Comparison of ENCODE assay signal across 19 cellular contexts in genomic region chr19:4448147-4448985, GRCh38. TPM values are rescaled to one million over a fixed set of nuclear protein-coding genes. Genes with fewer than 3 reads are reported as not detected.
DNase-seq lines count a peak whose midpoint lies in the region; TF ChIP-seq lines count a peak whose summit lies in the region.
"Had no signal": no experiment of that assay in that cellular context is flagged by ENCODE, and none has a peak within 500 bp of the region (broad histone marks: within the 10 kb centered on the region; RNA-seq: fewer than 3 reads in every experiment).

No MANE protein-coding gene starts in this region.

- H2BK15ac ChIP-seq in mesendoderm (replicated peaks; ENCODE audit: low read depth): no peak overlapping the region

- H4K8ac ChIP-seq in mesendoderm (ENCODE audit: low read depth, low read length): no peak overlapping the region

- no peak overlapping the region for H3K18ac ChIP-seq in mesendoderm (ENCODE audit: low read length)

- H4K5ac ChIP-seq in mesendoderm (ENCODE audit: low read length): no peak overlapping the region

- no peak overlapping the region for H3K4me2 ChIP-seq in mesendoderm (ENCODE audit: low read length)

- no peaks in the 10 kb centered on the region for H3K79me2 ChIP-seq in mesendoderm (ENCODE audit: control insufficient read depth, insufficient read depth, low read length)

- no peak overlapping the region for H3K23ac ChIP-seq in mesendoderm (ENCODE audit: low read length)

- H3K4me1 ChIP-seq in ascending aorta (peaks cover 0 to 12% of the 10 kb centered on the region in 2 donors), skeletal muscle tissue (ENCODE audit: control insufficient read depth in 3 of 3, insufficient read depth in 3 of 3, low read length in 3 of 3) (peaks cover 12 to 23% (median 17%) of the 10 kb centered on the region in 3 donors), mesendoderm (ENCODE audit: control insufficient read depth, low read depth, low read length) (no peaks in the 10 kb centered on the region), thyroid gland (no peaks in the 10 kb centered on the region)
- H3K4me1 ChIP-seq: colonic mucosa, lower lobe of right lung had no signal

- H3K4ac ChIP-seq in mesendoderm (ENCODE audit: low read depth, low read length): no peak overlapping the region

- no peak overlapping the region for H2AK5ac ChIP-seq in mesendoderm (ENCODE audit: low read length)

- no peak for TF ChIP-seq CTCF in ascending aorta (IDR thresholded peaks at IDR 0.05)
- TF ChIP-seq CTCF in thyroid gland (IDR thresholded peaks at IDR 0.05): no peak

- peak; percentile 53 for DNase-seq in H7
- DNase-seq in ascending aorta (ENCODE audit: low spot score in 2 of 2): no peak
- peak; percentile 5 for DNase-seq in iPS-NIHi11 (ENCODE audit: low spot score)
- DNase-seq in stimulated activated CD4-positive, alpha-beta T cell treated with anti-CD3 and anti-CD28 coated beads, Interleukin-4, amount 100 ng/mL, for 4 hours: no peak
- DNase-seq in mesendoderm: no peak
- no peak for DNase-seq in thyroid gland
- DNase-seq in SIG-M5 (lab: John Stamatoyannopoulos, UW): no peak
- DNase-seq: activated CD4-positive, alpha-beta T cell treated with anti-CD3 and anti-CD28 coated beads, Interleukin-2, amount 10 ng/mL, durations not matched to agents 24 days and 14 days; activated CD8-positive, alpha-beta memory T cell treated with anti-CD3 and anti-CD28 coated beads, Interleukin-2, amount 50 U/mL, for 48 hours; activated gamma-delta T cell treated with Interleukin-2 at 50 U/mL for 16 hours; colonic mucosa; COR-L47; lower lobe of right lung; MV-4-11; NCI-H2029 treated with DMSO at 0.1 percent for 48 hours; stimulated activated CD4-positive, alpha-beta T cell treated with anti-CD3 and anti-CD28 coated beads, Interleukin-12 subunit alpha, Interleukin-12 subunit beta, amount 100 ng/mL, for 4 hours had no signal

- H2BK120ac ChIP-seq in mesendoderm (ENCODE audit: low read depth, low read length): no peak overlapping the region

- no CpG with 5 or more reads among the region's 30 CpGs for WGBS in mesendoderm (ENCODE audit: extremely low coverage, insufficient coverage, low lambda C conversion rate)
- WGBS in thyroid gland, 2 donors: 89 to 94% methylated on average over 22 to 28 of the region's 30 CpGs

- TF ChIP-seq POLR2A in thyroid gland (IDR thresholded peaks at IDR 0.05): no peak

- H3K9ac ChIP-seq in skeletal muscle tissue (ENCODE audit: low read depth in 1 of 3, low read length in 3 of 3): peak overlapping the region in 1 of 3 donors; percentile 66
- no peak overlapping the region for H3K9ac ChIP-seq in mesendoderm (ENCODE audit: low read length)

- H3K27ac ChIP-seq in ascending aorta: peak overlapping the region; percentile 55 to 59
- H3K27ac ChIP-seq in skeletal muscle tissue (ENCODE audit: low read depth, low read length): peak overlapping the region; percentile 75
- H3K27ac ChIP-seq in mesendoderm (ENCODE audit: low read depth, low read length): no peak overlapping the region
- H3K27ac ChIP-seq in thyroid gland: no peak overlapping the region
- H3K27ac ChIP-seq: colonic mucosa, epithelial cell of prostate, HL-60, lower lobe of right lung had no signal

- H3K27me3 ChIP-seq in H7 (ENCODE audit: control insufficient read depth, insufficient read depth, low read length): no peaks in the 10 kb centered on the region
- H3K27me3 ChIP-seq in ascending aorta: no peaks in the 10 kb centered on the region
- no peaks in the 10 kb centered on the region for H3K27me3 ChIP-seq in skeletal muscle tissue (ENCODE audit: control insufficient read depth in 3 of 3, insufficient read depth in 3 of 3, low read length in 3 of 3)
- H3K27me3 ChIP-seq in mesendoderm (ENCODE audit: insufficient read depth, low read length, poor library complexity): no peaks in the 10 kb centered on the region
- H3K27me3 ChIP-seq in thyroid gland: no peaks in the 10 kb centered on the region
- H3K27me3 ChIP-seq: colonic mucosa had no signal

- H3K56ac ChIP-seq in mesendoderm (ENCODE audit: low read length): no peak overlapping the region

- H2BK5ac ChIP-seq in mesendoderm (ENCODE audit: low read length): no peak overlapping the region

- intact Hi-C loops in ascending aorta (cut with DNase I) (no loop called here), thyroid gland (cut with DNase I) (no loop called here)

- H3K4me3 ChIP-seq in H7 (ENCODE audit: insufficient read depth, low read depth, low read length): no peak overlapping the region
- no peak overlapping the region for H3K4me3 ChIP-seq in ascending aorta
- no peak overlapping the region for H3K4me3 ChIP-seq in skeletal muscle tissue (ENCODE audit: low read length in 3 of 3)
- H3K4me3 ChIP-seq in mesendoderm (ENCODE audit: low read length): no peak overlapping the region
- no peak overlapping the region for H3K4me3 ChIP-seq in thyroid gland (replicated peaks in 1 of 3)
- H3K4me3 ChIP-seq: colonic mucosa, lower lobe of right lung had no signal

- H3K36me3 ChIP-seq in H7 (replicated peaks; ENCODE audit: control insufficient read depth, insufficient read depth, low read length): peaks cover 1% of the 10 kb centered on the region
- H3K36me3 ChIP-seq in ascending aorta: peaks cover 82 to 90% of the 10 kb centered on the region in 2 donors
- H3K36me3 ChIP-seq in skeletal muscle tissue (ENCODE audit: control insufficient read depth in 3 of 3, insufficient read depth in 3 of 3, low read length in 3 of 3): peaks cover 65 to 68% (median 66%) of the 10 kb centered on the region in 3 donors
- peaks cover 5% of the 10 kb centered on the region for H3K36me3 ChIP-seq in mesendoderm (ENCODE audit: control insufficient read depth, insufficient read depth, low read length)
- H3K36me3 ChIP-seq in thyroid gland: peaks cover 80 to 86% of the 10 kb centered on the region in 2 donors

- H3K9me3 ChIP-seq in ascending aorta (no peaks in the 10 kb centered on the region), skeletal muscle tissue (ENCODE audit: control insufficient read depth in 3 of 3, low read length in 3 of 3) (no peaks in the 10 kb centered on the region), thyroid gland (no peaks in the 10 kb centered on the region)
- H3K9me3 ChIP-seq: colonic mucosa, lower lobe of right lung had no signal

- no peaks in the 10 kb centered on the region for H3K79me1 ChIP-seq in mesendoderm (ENCODE audit: low read length)

RNA-seq across cellular contexts. Expression of gene UBXN6, which starts 9.2 kb away (rescaled TPM):
- total RNA-seq in H7 (2014; rRNA removed; shearing (Covaris generic)): 36.0 and 41.8 TPM in 2 replicates
- total RNA-seq in ascending aorta (560 TPM), skeletal muscle tissue (89.8 TPM), thyroid gland (100 to 1,000 TPM in 2 of 4 donors, 10 to 100 TPM in 2; 90.1 to 187 (median 106) TPM)
- 29.1 TPM for polyA plus RNA-seq in mesendoderm (2013, experiment 1 of 2)
- polyA plus RNA-seq in mesendoderm (2013, experiment 2 of 2): 28.3 TPM

RNA-seq across cellular contexts. Expression of gene HDGFL2, which starts 23.7 kb away (rescaled TPM):
- 111 and 116 TPM in 2 replicates for total RNA-seq in H7 (2014; rRNA removed; shearing (Covaris generic))
- total RNA-seq in ascending aorta (15.4 TPM), skeletal muscle tissue (33.9 TPM), thyroid gland (10 to 100 TPM; 26.5 to 42.3 (median 28.4) TPM)
- 54.7 TPM for polyA plus RNA-seq in mesendoderm (2013, experiment 1 of 2)
- polyA plus RNA-seq in mesendoderm (2013, experiment 2 of 2): 55.7 TPM

RNA-seq across cellular contexts. Expression of gene CHAF1A, which starts 45.9 kb away (rescaled TPM):
- 121 and 122 TPM in 2 replicates for total RNA-seq in H7 (2014; rRNA removed; shearing (Covaris generic))
- total RNA-seq in ascending aorta (0.85 TPM), skeletal muscle tissue (6.3 TPM), thyroid gland (1 to 10 TPM; 4.1 to 5.1 (median 4.4) TPM)
- 107 TPM for polyA plus RNA-seq in mesendoderm (2013, experiment 1 of 2)
- polyA plus RNA-seq in mesendoderm (2013, experiment 2 of 2): 110 TPM

RNA-seq across cellular contexts. Expression of gene SH3GL1, which starts 48.0 kb away (rescaled TPM):
- 73.1 and 97.7 TPM in 2 replicates for total RNA-seq in H7 (2014; rRNA removed; shearing (Covaris generic))
- total RNA-seq in ascending aorta: 61.4 TPM
- 16.2 TPM for total RNA-seq in skeletal muscle tissue
- 103 TPM for polyA plus RNA-seq in mesendoderm (2013, experiment 1 of 2)
- polyA plus RNA-seq in mesendoderm (2013, experiment 2 of 2): 105 TPM
- total RNA-seq in thyroid gland: 10 to 100 TPM; 33.1 to 42.4 (median 36.7) TPM

Comparison
In these comparisons a context has a peak if more than half of its experiments do, and no peak if none do; other contexts are left out.
1. DNase-seq: peak in H7 (single experiment) and iPS-NIHi11 (single experiment); none in ascending aorta (0 of 2), stimulated activated CD4-positive, alpha-beta T cell treated with anti-CD3 and anti-CD28 coated beads, Interleukin-4, amount 100 ng/mL, for 4 hours (0 of 2), mesendoderm (single experiment), thyroid gland (0 of 2) and SIG-M5 (single experiment).
2. H3K27ac ChIP-seq: peak in ascending aorta (2 of 2) and skeletal muscle tissue (single experiment); none in mesendoderm (single experiment) and thyroid gland (0 of 3).
3. RNA of gene CHAF1A, which starts 45.9 kb away (total RNA-seq): 121 to 122 TPM in H7; 6.3 TPM in skeletal muscle tissue (single experiment), 4.1 to 5.1 TPM in thyroid gland and 0.85 TPM in ascending aorta (single experiment); every median in the first group is over 10 times any median in the second.